ENCODE assay signal across 20 cellular contexts in genomic region chr3:114307841-114308228, GRCh38. TPM values are rescaled to one million over a fixed set of nuclear protein-coding genes. Genes with fewer than 3 reads are reported as not detected.
DNase-seq lines count a peak whose midpoint lies in the region; ATAC-seq and TF ChIP-seq lines count a peak whose summit lies in the region.
"Had no signal": no experiment of that assay in that cellular context is flagged by ENCODE, and none has a peak within 500 bp of the region (broad histone marks: within the 10 kb centered on the region; RNA-seq: fewer than 3 reads in every experiment).

No MANE protein-coding gene starts in this region.

- H3K9me3 Mint-ChIP-seq in activated CD4-positive, alpha-beta T cell treated with anti-CD3 and anti-CD28 coated beads for 36 hours (ENCODE audit: low read depth): no peaks in the 10 kb centered on the region
- H3K9me3 Mint-ChIP-seq in activated CD4-positive, alpha-beta memory T cell treated with anti-CD3 and anti-CD28 coated beads, Interleukin-2, amount 10 ng/mL, durations not matched to agents 7 days and 5 days: peaks cover 5% of the 10 kb centered on the region
- H3K9me3 Mint-ChIP-seq in naive B cell: no peaks in the 10 kb centered on the region

- peaks cover 22% of the 10 kb centered on the region for H3K36me3 Mint-ChIP-seq in activated CD4-positive, alpha-beta T cell treated with anti-CD3 and anti-CD28 coated beads for 36 hours (ENCODE audit: low read depth)
- H3K36me3 Mint-ChIP-seq in activated CD4-positive, alpha-beta memory T cell treated with anti-CD3 and anti-CD28 coated beads, Interleukin-2, amount 10 ng/mL, durations not matched to agents 7 days and 5 days (ENCODE audit: low read depth): peaks cover 48% of the 10 kb centered on the region
- peaks cover 7 to 9% of the 10 kb centered on the region in 2 donors for H3K36me3 Mint-ChIP-seq in naive B cell

- peak overlapping the region; percentile 95 for H3K27ac Mint-ChIP-seq in activated CD4-positive, alpha-beta T cell treated with anti-CD3 and anti-CD28 coated beads for 36 hours
- peak overlapping the region; percentile 90 for H3K27ac Mint-ChIP-seq in activated CD4-positive, alpha-beta memory T cell treated with anti-CD3 and anti-CD28 coated beads, Interleukin-2, amount 10 ng/mL, durations not matched to agents 7 days and 5 days
- H3K27ac Mint-ChIP-seq in naive B cell: peak overlapping the region; percentile 1 to 94 (median 87)

- intact Hi-C loops in activated CD4-positive, alpha-beta T cell treated with anti-CD3 and anti-CD28 coated beads for 36 hours (cut with DNase I, micrococcal nuclease): loop anchor here (2.0 to 10.0 kb wide), 5 partner anchors 21 to 1477 kb away; no protein-coding TSS in a partner anchor

- peak; percentile 4 for ATAC-seq in activated CD4-positive, alpha-beta T cell treated with anti-CD3 and anti-CD28 coated beads for 36 hours
- no peak for ATAC-seq in GM18505 (IDR thresholded peaks at IDR 0.05; ENCODE audit: unreplicated experiment)
- ATAC-seq in naive B cell (ENCODE audit: low read depth in 2 of 2): no peak
- ATAC-seq in HG03139 (IDR thresholded peaks at IDR 0.05; ENCODE audit: unreplicated experiment): no peak
- ATAC-seq in GM19351 (IDR thresholded peaks at IDR 0.05; ENCODE audit: unreplicated experiment): no peak
- ATAC-seq: foreskin keratinocyte, HCT116 had no signal

- TF ChIP-seq POLR2A in GM18505 (IDR thresholded peaks at IDR 0.05; ENCODE audit: borderline replicate concordance, extremely low read depth, insufficient read depth, insufficient read length): peak; percentile 5

- peak overlapping the region; percentile 40 for H3K4me3 Mint-ChIP-seq in activated CD4-positive, alpha-beta T cell treated with anti-CD3 and anti-CD28 coated beads for 36 hours
- H3K4me3 Mint-ChIP-seq in activated CD4-positive, alpha-beta memory T cell treated with anti-CD3 and anti-CD28 coated beads, Interleukin-2, amount 10 ng/mL, durations not matched to agents 7 days and 5 days: peak overlapping the region; percentile 36
- H3K4me3 Mint-ChIP-seq in naive B cell: peak overlapping the region in 4 of 8 donors; percentile 6 to 41 (median 34)

- H3K4me1 Mint-ChIP-seq in activated CD4-positive, alpha-beta T cell treated with anti-CD3 and anti-CD28 coated beads for 36 hours: peaks cover 46% of the 10 kb centered on the region
- H3K4me1 Mint-ChIP-seq in activated CD4-positive, alpha-beta memory T cell treated with anti-CD3 and anti-CD28 coated beads, Interleukin-2, amount 10 ng/mL, durations not matched to agents 7 days and 5 days: peaks cover 45% of the 10 kb centered on the region
- peaks cover 19 to 26% (median 24%) of the 10 kb centered on the region in 3 donors for H3K4me1 Mint-ChIP-seq in naive B cell

- no peaks in the 10 kb centered on the region for H3K27me3 Mint-ChIP-seq in activated CD4-positive, alpha-beta T cell treated with anti-CD3 and anti-CD28 coated beads for 36 hours
- no peaks in the 10 kb centered on the region for H3K27me3 Mint-ChIP-seq in activated CD4-positive, alpha-beta memory T cell treated with anti-CD3 and anti-CD28 coated beads, Interleukin-2, amount 10 ng/mL, durations not matched to agents 7 days and 5 days
- H3K27me3 Mint-ChIP-seq in naive B cell: peaks cover 0 to 17% (median 0%) of the 10 kb centered on the region in 3 donors

- CTCF ChIA-PET in activated CD4-positive, alpha-beta T cell treated with anti-CD3 and anti-CD28 coated beads for 36 hours (lab: Charles Lee): interaction anchor here (0.7 to 3.0 kb wide), 7 partner anchors 13 to 110 kb away, joined by 3 to 27 read pairs (median 4); partner anchors contain the start of gene TIGIT
- CTCF ChIA-PET in activated CD4-positive, alpha-beta memory T cell treated with anti-CD3 and anti-CD28 coated beads, Interleukin-2, amount 10 ng/mL, durations not matched to agents 7 days and 5 days (lab: Charles Lee): interaction anchor here (0.7 to 4.6 kb wide), 8 partner anchors 9 to 86 kb away, joined by 3 to 51 read pairs (median 4); partner anchors contain the start of gene TIGIT

- POLR2A ChIA-PET in activated CD4-positive, alpha-beta T cell treated with anti-CD3 and anti-CD28 coated beads for 36 hours (lab: Charles Lee): interaction anchor here (1.8 to 2.2 kb wide), 3 partner anchors 22 to 95 kb away, joined by 6 to 9 read pairs (median 6); no protein-coding TSS in a partner anchor
- POLR2A ChIA-PET in activated CD4-positive, alpha-beta memory T cell treated with anti-CD3 and anti-CD28 coated beads, Interleukin-2, amount 10 ng/mL, durations not matched to agents 7 days and 5 days (lab: Charles Lee): interaction anchor here (0.7 to 5.4 kb wide), 12 partner anchors 9 to 562 kb away, joined by 3 to 78 read pairs (median 6); partner anchors contain the start of gene TIGIT

- no peak for DNase-seq in activated CD4-positive, alpha-beta T cell treated with anti-CD3 and anti-CD28 coated beads for 36 hours
- no peak for DNase-seq in activated CD4-positive, alpha-beta T cell treated with anti-CD3 and anti-CD28 coated beads for 1 hour
- no peak for DNase-seq in activated CD4-positive, alpha-beta memory T cell treated with anti-CD3 and anti-CD28 coated beads, Interleukin-2, amount 10 ng/mL, durations not matched to agents 7 days and 5 days
- DNase-seq in naive B cell: no peak
- DNase-seq in hepatic stellate cell (ENCODE audit: low spot score): no peak
- DNase-seq: 8988T, activated gamma-delta T cell treated with Interleukin-2 at 50 U/mL for 16 hours, brain microvascular endothelial cell, DMS53, foreskin keratinocyte, NCI-H446 treated with DMSO at 0.1 percent for 48 hours, SIG-M5, stomach, T1000, upper lobe of left lung had no signal

RNA-seq across cellular contexts. Expression of gene TIGIT, which starts 14.0 kb away (rescaled TPM):
- 10 to 100 TPM; 23.5 to 25.5 TPM for total RNA-seq in activated CD4-positive, alpha-beta T cell treated with anti-CD3 and anti-CD28 coated beads for 36 hours
- total RNA-seq in activated CD4-positive, alpha-beta memory T cell treated with anti-CD3 and anti-CD28 coated beads, Interleukin-2, amount 10 ng/mL, durations not matched to agents 7 days and 5 days: 10 to 100 TPM; 29.8 to 30.4 TPM
- polyA plus RNA-seq in naive B cell (ENCODE audit: low read depth in 6 of 6): 1 to 10 TPM in 3 of 6 donors, under 1 TPM in 3; 0.49 to 2.1 (median 0.92) TPM
- total RNA-seq: foreskin keratinocyte, M059J had no signal
- polyA plus RNA-seq: foreskin keratinocyte had no signal
